In the genomic region with DNA sequence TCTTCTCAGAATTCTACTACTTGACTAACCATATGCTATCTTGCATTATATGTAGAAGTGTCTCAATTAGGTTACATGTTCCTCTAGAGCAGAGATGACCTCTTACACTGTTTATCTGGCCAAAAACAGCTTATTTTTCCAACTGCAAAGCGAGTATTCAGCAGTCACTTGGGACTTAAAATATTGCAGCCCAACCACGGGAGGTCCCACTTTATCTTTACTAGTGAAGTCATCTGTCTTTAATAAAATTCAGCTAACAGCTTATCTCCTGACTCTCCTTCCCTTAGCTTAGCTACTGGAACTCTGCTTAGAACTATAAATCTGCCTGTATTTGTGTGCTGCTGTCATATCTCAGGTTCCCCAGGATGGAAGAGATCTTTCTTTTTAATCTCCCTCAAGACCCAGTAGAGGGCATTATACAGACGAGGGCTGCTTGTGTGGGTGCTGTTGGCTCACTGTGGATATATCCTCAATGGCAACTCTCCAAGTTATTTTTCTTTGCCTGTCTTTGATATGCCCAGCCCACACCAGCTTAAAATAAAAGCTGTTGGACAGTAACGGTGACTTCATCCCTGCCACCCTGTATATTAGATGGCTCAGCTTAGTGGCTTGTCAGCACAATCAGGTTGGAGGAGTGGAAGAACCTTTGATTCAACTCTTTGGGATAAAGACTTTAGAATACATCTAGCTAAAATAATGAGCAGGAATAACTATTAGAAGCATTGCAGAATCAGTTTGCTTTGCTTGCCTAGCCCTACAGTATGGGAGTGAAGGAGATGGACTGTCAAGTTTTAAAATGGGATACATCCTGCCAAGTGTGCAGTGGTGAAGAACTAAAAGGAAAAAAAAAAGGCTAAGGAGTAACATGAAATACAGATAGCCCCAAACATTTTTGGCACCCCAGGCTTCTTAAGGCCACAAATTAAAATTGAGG, we compare ENCODE assay signal across 8 cellular contexts. TPM values are rescaled to one million over a fixed set of nuclear protein-coding genes. Genes with fewer than 3 reads are reported as not detected.
A peak's percentile ranks its signal among the peaks of the same experiment; 100 is the strongest.
DNase-seq lines count a peak whose midpoint lies in the region; ATAC-seq, FAIRE-seq and TF ChIP-seq lines count a peak whose summit lies in the region.

No MANE protein-coding gene starts in this region.

- DNase-seq in 8988T, result peak; percentile 26
- DNase-seq in GM03348 (ENCODE audit: low spot score), result peak; percentile 66
- DNase-seq in SK-N-SH, result peak; percentile 46
- DNase-seq in epithelial cell of esophagus (ENCODE audit: low read depth), result peak; percentile 84
- no peak for DNase-seq in natural killer cell treated with Interleukin-12 subunit alpha and Interleukin-12 subunit beta and Interleukin-15 and Interleukin-18, amount 100 ng/mL, for 72 hours (ENCODE audit: low spot score)
- no peak for DNase-seq in frontal cortex (ENCODE audit: low spot score in 2 of 2)
- no peak for DNase-seq in stimulated activated CD4-positive, alpha-beta T cell treated with anti-CD3 and anti-CD28 coated beads, Interleukin-4, amount 100 ng/mL, for 1 hour

- H3K9me2 ChIP-seq in SK-N-SH, result no peaks in the 10 kb centered on the region

- peak; percentile 50 for TF ChIP-seq RAD21 in SK-N-SH (IDR thresholded peaks at IDR 0.05; ENCODE audit: low read length)

- no peaks in the 10 kb centered on the region for H3K9me3 Mint-ChIP-seq in natural killer cell treated with Interleukin-12 subunit alpha and Interleukin-12 subunit beta and Interleukin-15 and Interleukin-18, amount 100 ng/mL, for 72 hours

- WGBS in SK-N-SH (ENCODE audit: low lambda C conversion rate), result 15% methylated on average over 4 of the region's 4 CpGs

- no peaks in the 10 kb centered on the region for H3K9me3 ChIP-seq in SK-N-SH

- H3K9ac ChIP-seq in SK-N-SH, result no peak overlapping the region

- peak overlapping the region; percentile 56 to 81 for H3K27ac Mint-ChIP-seq in natural killer cell treated with Interleukin-12 subunit alpha and Interleukin-12 subunit beta and Interleukin-15 and Interleukin-18, amount 100 ng/mL, for 72 hours

- H3K4me1 ChIP-seq in SK-N-SH (ENCODE audit: control insufficient read depth in 1 of 2, insufficient read depth in 2 of 2, low read depth in 1 of 2, low read length in 1 of 2), result peaks cover 10 to 22% of the 10 kb centered on the region in 2 experiments

- H3F3A ChIP-seq in SK-N-SH (replicated peaks; ENCODE audit: insufficient read depth), result peaks cover 41% of the 10 kb centered on the region

- peak overlapping the region; percentile 25 for H3K4me2 ChIP-seq in SK-N-SH

- no peak overlapping the region for H3K4me3 Mint-ChIP-seq in natural killer cell treated with Interleukin-12 subunit alpha and Interleukin-12 subunit beta and Interleukin-15 and Interleukin-18, amount 100 ng/mL, for 72 hours

- no peaks in the 10 kb centered on the region for H3K27me3 ChIP-seq in SK-N-SH (ENCODE audit: insufficient read depth)

- no peaks in the 10 kb centered on the region for H4K20me1 ChIP-seq in SK-N-SH (ENCODE audit: insufficient read depth)

- H3K4me1 Mint-ChIP-seq in natural killer cell treated with Interleukin-12 subunit alpha and Interleukin-12 subunit beta and Interleukin-15 and Interleukin-18, amount 100 ng/mL, for 72 hours (ENCODE audit: low read depth in 2 of 2), result peaks cover 52 to 60% of the 10 kb centered on the region in 2 donors

- TF ChIP-seq CTCF in SK-N-SH (IDR thresholded peaks at IDR 0.05) (peak; percentile 64), epithelial cell of esophagus (IDR thresholded peaks at IDR 0.05; ENCODE audit: insufficient read depth, low read depth, low read length, missing control alignments) (peak; percentile 57)

- H3K27ac ChIP-seq in SK-N-SH (ENCODE audit: low read depth in 2 of 2, low read length in 1 of 2), result peak overlapping the region; percentile 72 to 74

- CTCF ChIA-PET in SK-N-SH (lab: Yijun Ruan, JAX), result interaction anchor here (0.6 to 5.4 kb wide), 12 partner anchors 10 to 303 kb away, joined by 3 to 58 read pairs (median 4); partner anchors contain the start of genes ENSA and MCL1

- peaks cover 41% of the 10 kb centered on the region for H3K36me3 Mint-ChIP-seq in natural killer cell treated with Interleukin-12 subunit alpha and Interleukin-12 subunit beta and Interleukin-15 and Interleukin-18, amount 100 ng/mL, for 72 hours

- H3K4me3 ChIP-seq in SK-N-SH (ENCODE audit: low read depth in 2 of 2, low read length in 1 of 2) (no peak overlapping the region), epithelial cell of esophagus (ENCODE audit: low read length) (no peak overlapping the region)

- peaks cover 24% of the 10 kb centered on the region for H3K79me2 ChIP-seq in SK-N-SH (ENCODE audit: insufficient read depth)

- no peak for ATAC-seq in natural killer cell treated with Interleukin-12 subunit alpha and Interleukin-12 subunit beta and Interleukin-15 and Interleukin-18, amount 100 ng/mL, for 72 hours
- no peak for ATAC-seq in HG03565 (IDR thresholded peaks at IDR 0.05; ENCODE audit: unreplicated experiment)

- H3K27me3 Mint-ChIP-seq in natural killer cell treated with Interleukin-12 subunit alpha and Interleukin-12 subunit beta and Interleukin-15 and Interleukin-18, amount 100 ng/mL, for 72 hours, result no peaks in the 10 kb centered on the region

- peaks cover 32 to 36% of the 10 kb centered on the region in 2 experiments for H3K36me3 ChIP-seq in SK-N-SH (replicated peaks in 1 of 2; ENCODE audit: control insufficient read depth in 1 of 2, insufficient read depth in 2 of 2, low read length in 1 of 2)

- TF ChIP-seq EP300 in SK-N-SH (IDR thresholded peaks at IDR 0.05; ENCODE audit: borderline replicate concordance in 1 of 2, low read depth in 1 of 2, low read length in 1 of 2), result peak in 1 of 2 experiments; percentile 22; a peak in 1 of 4 replicates

- no peak overlapping the region for H2AFZ ChIP-seq in SK-N-SH (ENCODE audit: low read depth)

- POLR2A ChIA-PET in SK-N-SH (lab: Yijun Ruan, JAX), result interaction anchor here (0.5 to 2.3 kb wide), 4 partner anchors 9 to 228 kb away, joined by 3 to 10 read pairs (median 6); partner anchors contain the start of genes ENSA and MCL1

- no peak for FAIRE-seq in frontal cortex (lab: Jason Lieb, UNC)

TF ChIP-seq in SK-N-SH, 30 proteins besides CTCF, POLR2A, EP300 and RAD21 (continues in another document):
- TF ChIP-seq GABPA (IDR thresholded peaks at IDR 0.05; ENCODE audit: low read depth) (no peak), TAF1 (IDR thresholded peaks at IDR 0.05; ENCODE audit: borderline replicate concordance, low read depth, low read length) (peak; percentile 23; the same call in 1 of the 2 replicates), USF2 (IDR thresholded peaks at IDR 0.05; ENCODE audit: borderline replicate concordance, low read depth, low read length) (no peak), NRF1 (IDR thresholded peaks at IDR 0.05; ENCODE audit: low read depth, low read length) (no peak), REST (IDR thresholded peaks at IDR 0.05; ENCODE audit: low read depth, low read length) (0 out of 2 replicates have a peak, but pooled peaks have one; percentile 22), SMC3 (IDR thresholded peaks at IDR 0.05; ENCODE audit: low read depth, low read length) (peak; percentile 41), FOXM1 (IDR thresholded peaks at IDR 0.05; ENCODE audit: low read depth) (no peak), NFIC (IDR thresholded peaks at IDR 0.05; ENCODE audit: borderline replicate concordance) (peak; percentile 76), RFX5 (IDR thresholded peaks at IDR 0.05; ENCODE audit: low read length) (no peak), TEAD4 (IDR thresholded peaks at IDR 0.05; ENCODE audit: borderline replicate concordance, insufficient read depth) (no peak; the same call in 1 of the 2 replicates)

RNA-seq across cellular contexts. Expression of gene ENSA, which starts 9.6 kb away (rescaled TPM):
- 47.4 and 56.3 TPM in 2 replicates for polyA plus RNA-seq in SK-N-SH (2012; rRNA removed)
- 62.5 and 74.7 TPM in 2 replicates for polyA plus RNA-seq in SK-N-SH (2012; cell fraction: cytosol; rRNA removed)
- polyA plus RNA-seq in SK-N-SH (2012; cell fraction: nucleus; rRNA removed), result 32.5 and 33.7 TPM in 2 replicates
- 100 to 1,000 TPM; 214 to 249 TPM for total RNA-seq in natural killer cell treated with Interleukin-12 subunit alpha and Interleukin-12 subunit beta and Interleukin-15 and Interleukin-18, amount 100 ng/mL, for 72 hours
- 112 TPM for total RNA-seq in frontal cortex

RNA-seq across cellular contexts. Expression of gene MCL1, which starts 40.4 kb away (rescaled TPM):
- 110 and 131 TPM in 2 replicates for polyA plus RNA-seq in SK-N-SH (2012; rRNA removed)
- 70.8 and 82.9 TPM in 2 replicates for polyA plus RNA-seq in SK-N-SH (2012; cell fraction: cytosol; rRNA removed)
- polyA plus RNA-seq in SK-N-SH (2012; cell fraction: nucleus; rRNA removed), result 354 and 429 TPM in 2 replicates
- 100 to 1,000 TPM; 199 to 333 TPM for total RNA-seq in natural killer cell treated with Interleukin-12 subunit alpha and Interleukin-12 subunit beta and Interleukin-15 and Interleukin-18, amount 100 ng/mL, for 72 hours
- 110 TPM for total RNA-seq in frontal cortex

Comparison
In these comparisons a context has a peak if more than half of its experiments do, and no peak if none do; other contexts are left out.
1. DNase-seq: peak in 8988T (single experiment), GM03348 (single experiment), SK-N-SH (single experiment) and epithelial cell of esophagus (single experiment); none in natural killer cell treated with Interleukin-12 subunit alpha and Interleukin-12 subunit beta and Interleukin-15 and Interleukin-18, amount 100 ng/mL, for 72 hours (single experiment), frontal cortex (0 of 2) and stimulated activated CD4-positive, alpha-beta T cell treated with anti-CD3 and anti-CD28 coated beads, Interleukin-4, amount 100 ng/mL, for 1 hour (single experiment).